In genomic region chr11:122773781-122774266, GRCh38 we compare ENCODE assay signal across 21 cellular contexts.
"Had no signal": no experiment of that assay in that cellular context is flagged by ENCODE, and none has a peak within 500 bp of the region (broad histone marks: within the 10 kb centered on the region; RNA-seq: fewer than 3 reads in every experiment).

No MANE protein-coding gene starts in this region.

- H3K27me3 ChIP-seq: ascending aorta, uterus had no signal

- H3K36me3 ChIP-seq: ascending aorta, lower lobe of right lung, tibial nerve, uterus, WERI-Rb-1 had no signal

- H3K9me3 ChIP-seq: ascending aorta, lower lobe of right lung, tibial nerve, uterus had no signal

- H3K4me1 ChIP-seq: ascending aorta, uterus had no signal

- H3K27ac ChIP-seq: ascending aorta, epithelial cell of prostate, lower lobe of right lung, tibial nerve, uterus, WERI-Rb-1 had no signal

- DNase-seq: activated CD4-positive, alpha-beta T cell treated with anti-CD3 and anti-CD28 coated beads for 1 hour; activated CD8-positive, alpha-beta memory T cell treated with anti-CD3 and anti-CD28 coated beads for 24 hours; activated CD8-positive, alpha-beta memory T cell treated with anti-CD3 and anti-CD28 coated beads, Interleukin-2, amount 50 U/mL, for 48 hours; activated T-cell treated with anti-CD3 and anti-CD28 coated beads, Interleukin-2, amount 50 U/mL, for 72 hours; dermis blood vessel endothelial cell; effector memory CD8-positive, alpha-beta T cell; foreskin fibroblast; glutamatergic neuron; hippocampal formation; left cardiac atrium; lower lobe of right lung; nephron progenitor cell; occipital lobe; posterior cingulate gyrus; retina; stimulated activated naive CD8-positive, alpha-beta T cell treated with anti-CD3 and anti-CD28 coated beads, Interleukin-15, Interleukin-2, amounts not matched to agents 100 U/mL and 50 U/mL, for 24 hours; uterus; WERI-Rb-1 had no signal

- ATAC-seq: activated T-cell treated with anti-CD3 and anti-CD28 coated beads, Interleukin-2, amount 50 U/mL, for 72 hours; effector memory CD8-positive, alpha-beta T cell; stimulated activated naive CD8-positive, alpha-beta T cell treated with anti-CD3 and anti-CD28 coated beads, Interleukin-15, Interleukin-2, amounts not matched to agents 100 U/mL and 50 U/mL, for 24 hours had no signal

- H3K4me3 ChIP-seq: ascending aorta, lower lobe of right lung, tibial nerve, uterus had no signal
